8 cellular contexts compared by ENCODE assay signal in the genomic region with DNA sequence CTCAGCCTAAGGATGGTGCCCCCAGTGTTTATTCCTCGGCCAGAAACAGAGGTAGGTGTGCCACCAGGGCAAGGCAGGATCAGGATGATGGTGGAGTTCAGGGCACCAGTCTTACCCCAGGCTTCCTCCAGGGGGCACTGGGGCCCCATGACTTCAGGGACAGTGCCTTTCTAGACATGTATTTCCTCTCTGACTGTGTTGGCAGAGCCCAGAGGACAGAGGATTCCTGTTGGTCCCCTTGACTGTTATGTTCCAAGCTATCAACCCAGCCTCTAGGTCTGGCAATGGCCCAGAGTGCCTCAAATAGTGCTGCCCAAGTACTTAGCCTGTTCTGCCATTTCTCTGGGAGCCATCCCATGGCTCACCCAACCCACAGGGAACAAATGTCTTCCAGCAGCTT.
DNase-seq lines count a peak whose midpoint lies in the region; ATAC-seq lines count a peak whose summit lies in the region.

No MANE protein-coding gene starts in this region.

- DNase-seq in NCI-H524 (lab: John Stamatoyannopoulos, UW) = peak; percentile 30 to 65
- DNase-seq in NCI-H524 treated with DMSO at 0.1 percent for 48 hours (lab: John Stamatoyannopoulos, UW) = no peak
- DNase-seq in NCI-H1694 (lab: John Stamatoyannopoulos, UW) = peak; percentile 31
- peak in 51 of 61 donors; percentile 5 to 82 (median 30) for DNase-seq in caudate nucleus (lab: John Stamatoyannopoulos, UW)
- peak; percentile 34 for DNase-seq in kidney glomerular epithelial cell (lab: John Stamatoyannopoulos, UW)
- DNase-seq in stimulated activated CD4-positive, alpha-beta T cell treated with anti-CD3 and anti-CD28 coated beads, Interleukin-1b, Interleukin-23, amount 100 ng/mL, for 4 hours (ENCODE audit: low read depth in 2 of 2) = peak; percentile 75 to 77

- peak; percentile 15 to 19 for ATAC-seq in activated CD4-positive, CD25-positive, alpha-beta regulatory T cell treated with anti-CD3 and anti-CD28 coated beads, Interleukin-2, amount 50 U/mL, for 24 hours
- ATAC-seq in HG03457 (IDR thresholded peaks at IDR 0.05; ENCODE audit: unreplicated experiment) = no peak

- no peak overlapping the region for H3K27ac ChIP-seq in caudate nucleus (ENCODE audit: low read depth, low read length)
